ENCODE assay signal across 17 cellular contexts in genomic region chr11:13461291-13461690, GRCh38. TPM values are rescaled to one million over a fixed set of nuclear protein-coding genes. Genes with fewer than 3 reads are reported as not detected.
DNase-seq lines count a peak whose midpoint lies in the region; ATAC-seq and TF ChIP-seq lines count a peak whose summit lies in the region.
"Had no signal": no experiment of that assay in that cellular context is flagged by ENCODE, and none has a peak within 500 bp of the region (broad histone marks: within the 10 kb centered on the region; RNA-seq: fewer than 3 reads in every experiment).

No MANE protein-coding gene starts in this region.

- no peaks in the 10 kb centered on the region for H3K9me3 Mint-ChIP-seq in central memory CD8-positive, alpha-beta T cell

- TF ChIP-seq RAD21 in neural cell (conservative IDR thresholded peaks at IDR 0.05), result no peak

- DNase-seq in NCI-H82 (lab: John Stamatoyannopoulos, UW) (peak; percentile 0), NCI-H82 treated with DMSO at 0.1 percent for 48 hours (lab: John Stamatoyannopoulos, UW; ENCODE audit: unreplicated experiment) (no peak), OCI-LY7 (ENCODE audit: low spot score) (no peak), NCI-H69 (lab: John Stamatoyannopoulos, UW) (no peak), ureter (ENCODE audit: low spot score) (no peak)
- DNase-seq in central memory CD8-positive, alpha-beta T cell (ENCODE audit: low spot score in 2 of 2), result no peak
- DNase-seq: DMS53, HCEC 1CT, midbrain, NCI-H1694, right lobe of liver, T-helper 9 cell, thyroid gland had no signal

- no peaks in the 10 kb centered on the region for H3K27me3 Mint-ChIP-seq in central memory CD8-positive, alpha-beta T cell

- peaks cover 13% of the 10 kb centered on the region for H3K36me3 Mint-ChIP-seq in central memory CD8-positive, alpha-beta T cell (ENCODE audit: insufficient read depth)

- H3F3A ChIP-seq in neural cell (ENCODE audit: insufficient read depth, low read length, poor library complexity, severe bottlenecking), result no peaks in the 10 kb centered on the region

- peak overlapping the region; percentile 99 for H3K9ac ChIP-seq in neural cell (ENCODE audit: low read length)

- H3K27ac ChIP-seq in OCI-LY7 (ENCODE audit: low read depth, low read length, poor library complexity, severe bottlenecking), result no peak overlapping the region
- H3K27ac ChIP-seq in neural cell (ENCODE audit: low read length), result no peak overlapping the region
- H3K27ac ChIP-seq: 22Rv1, right lobe of liver, thyroid gland had no signal

- TF ChIP-seq EP300 in neural cell (conservative IDR thresholded peaks at IDR 0.05; ENCODE audit: poor library complexity, severe bottlenecking), result no peak

- BruUV-seq in OCI-LY7 (replicated peaks; lab: Mats Ljungman, UMichigan), result no TSS peak

- H3K79me2 ChIP-seq in OCI-LY7 (ENCODE audit: insufficient read depth, low read depth, low read length), result peaks cover 46% of the 10 kb centered on the region; the same call in 1 of the 2 replicates
- peaks cover 56% of the 10 kb centered on the region for H3K79me2 ChIP-seq in neural cell (replicated peaks; ENCODE audit: insufficient read depth, low read length)

- H3K36me3 ChIP-seq in OCI-LY7 (ENCODE audit: insufficient read depth, low read length) (no peaks in the 10 kb centered on the region), neural cell (ENCODE audit: insufficient read depth, low read length) (no peaks in the 10 kb centered on the region)
- H3K36me3 ChIP-seq: right lobe of liver, thyroid gland had no signal

- no peak for TF ChIP-seq CTCF in OCI-LY7 (conservative IDR thresholded peaks at IDR 0.05; ENCODE audit: low read length)
- TF ChIP-seq CTCF in neural cell (IDR thresholded peaks at IDR 0.05; ENCODE audit: poor library complexity, severe bottlenecking), result no peak

- no peak overlapping the region for H3K27ac Mint-ChIP-seq in central memory CD8-positive, alpha-beta T cell (ENCODE audit: low read depth)

- no peak for ATAC-seq in central memory CD8-positive, alpha-beta T cell (replicated peaks; ENCODE audit: extremely low read depth, poor library complexity, severe bottlenecking)
- no peak for ATAC-seq in HG02798 (IDR thresholded peaks at IDR 0.05; ENCODE audit: poor library complexity, unreplicated experiment)
- ATAC-seq: HepG2, right lobe of liver had no signal

- peak overlapping the region; percentile 94 for H3K4me3 Mint-ChIP-seq in central memory CD8-positive, alpha-beta T cell

- H3K4me1 ChIP-seq in OCI-LY7 (ENCODE audit: insufficient read depth, low read length, poor library complexity, severe bottlenecking), result peaks cover 22% of the 10 kb centered on the region

- H3K27me3 ChIP-seq in neural cell (ENCODE audit: insufficient read depth, low read depth, low read length), result no peaks in the 10 kb centered on the region
- H3K27me3 ChIP-seq: right lobe of liver, thyroid gland had no signal

- H2AFZ ChIP-seq in OCI-LY7 (ENCODE audit: low read length) (no peak overlapping the region), neural cell (ENCODE audit: low read depth, low read length) (no peak overlapping the region)

- POLR2A ChIA-PET in OCI-LY7 (lab: Charles Lee), result interaction anchor here (1.0 to 4.0 kb wide), 2 partner anchors 7 to 15 kb away, joined by 5 to 20 read pairs; no protein-coding TSS in a partner anchor

- H3K4me1 Mint-ChIP-seq in central memory CD8-positive, alpha-beta T cell, result peaks cover 48% of the 10 kb centered on the region

- H3K9me2 ChIP-seq in OCI-LY7 (ENCODE audit: insufficient read depth, low read length), result no peaks in the 10 kb centered on the region
- H3K9me2 ChIP-seq in neural cell (ENCODE audit: insufficient read depth, low read length), result no peaks in the 10 kb centered on the region

- intact Hi-C loops in OCI-LY7 (cut with micrococcal nuclease; ENCODE audit: unreplicated experiment), result loop anchor here (10.0 kb wide), 1 partner anchor 614 kb away; no protein-coding TSS in a partner anchor

- CTCF ChIA-PET in OCI-LY7 (lab: Charles Lee; ENCODE audit: unreplicated experiment), result no interaction called here

- H3K4me2 ChIP-seq in OCI-LY7 (ENCODE audit: low read length) (peak overlapping the region; percentile 88), neural cell (ENCODE audit: low read length) (peak overlapping the region; percentile 74)

- H4K20me1 ChIP-seq in OCI-LY7 (ENCODE audit: insufficient read depth, low read length) (no peaks in the 10 kb centered on the region), neural cell (ENCODE audit: insufficient read depth) (no peaks in the 10 kb centered on the region)

- H3K4me3 ChIP-seq in OCI-LY7 (ENCODE audit: low read depth, low read length, poor library complexity, severe bottlenecking) (no peak overlapping the region), neural cell (ENCODE audit: low read length) (peak overlapping the region; percentile 87)
- H3K4me3 ChIP-seq: thyroid gland had no signal

- H3K9me3 ChIP-seq in OCI-LY7 (ENCODE audit: low read length), result no peaks in the 10 kb centered on the region
- H3K9me3 ChIP-seq in neural cell (ENCODE audit: low read length), result no peaks in the 10 kb centered on the region
- H3K9me3 ChIP-seq: right lobe of liver, thyroid gland had no signal

TF ChIP-seq in neural cell, 6 proteins besides CTCF, POLR2A, EP300 and RAD21:
- TF ChIP-seq EZH2 (IDR thresholded peaks at IDR 0.05; ENCODE audit: borderline replicate concordance, insufficient read depth, low read length, poor library complexity, severe bottlenecking), result no peak
- TF ChIP-seq SMC3 (conservative IDR thresholded peaks at IDR 0.05; ENCODE audit: poor library complexity), result no peak
- no peak for TF ChIP-seq POLR2AphosphoS5 (IDR thresholded peaks at IDR 0.05)
- TF ChIP-seq TAF1 (IDR thresholded peaks at IDR 0.05; ENCODE audit: low read depth), result no peak
- TF ChIP-seq MXI1 (conservative IDR thresholded peaks at IDR 0.05; ENCODE audit: poor library complexity, severe bottlenecking), result no peak

RNA-seq across cellular contexts. Expression of gene BTBD10, which starts 1.7 kb away (rescaled TPM):
- 23.7 and 25.0 TPM in 2 replicates for total RNA-seq in OCI-LY7 (2014; rRNA removed; shearing (Covaris generic))
- total RNA-seq in OCI-LY7 (2022) (21.3 and 23.0 TPM in 2 replicates), ureter (42.3 TPM)
- 143 and 146 TPM in 2 replicates for polyA plus RNA-seq in neural cell
- 238 and 240 TPM in 2 replicates for polyA minus RNA-seq in neural cell

RNA-seq across cellular contexts. Expression of gene PTH, which starts 34.5 kb away (rescaled TPM):
- total RNA-seq in OCI-LY7 (2014; rRNA removed; shearing (Covaris generic)), result not detected in 2 replicates
- total RNA-seq in OCI-LY7 (2022) (not detected in 2 replicates), ureter (not detected)
- not detected in 2 replicates for polyA plus RNA-seq in neural cell
- polyA minus RNA-seq in neural cell, result not detected in 2 replicates
- total RNA-seq: HepG2, right lobe of liver, thyroid gland had no signal
- polyA plus RNA-seq: HepG2 had no signal
